ENCODE assay signal across 8 cellular contexts in the genomic region with DNA sequence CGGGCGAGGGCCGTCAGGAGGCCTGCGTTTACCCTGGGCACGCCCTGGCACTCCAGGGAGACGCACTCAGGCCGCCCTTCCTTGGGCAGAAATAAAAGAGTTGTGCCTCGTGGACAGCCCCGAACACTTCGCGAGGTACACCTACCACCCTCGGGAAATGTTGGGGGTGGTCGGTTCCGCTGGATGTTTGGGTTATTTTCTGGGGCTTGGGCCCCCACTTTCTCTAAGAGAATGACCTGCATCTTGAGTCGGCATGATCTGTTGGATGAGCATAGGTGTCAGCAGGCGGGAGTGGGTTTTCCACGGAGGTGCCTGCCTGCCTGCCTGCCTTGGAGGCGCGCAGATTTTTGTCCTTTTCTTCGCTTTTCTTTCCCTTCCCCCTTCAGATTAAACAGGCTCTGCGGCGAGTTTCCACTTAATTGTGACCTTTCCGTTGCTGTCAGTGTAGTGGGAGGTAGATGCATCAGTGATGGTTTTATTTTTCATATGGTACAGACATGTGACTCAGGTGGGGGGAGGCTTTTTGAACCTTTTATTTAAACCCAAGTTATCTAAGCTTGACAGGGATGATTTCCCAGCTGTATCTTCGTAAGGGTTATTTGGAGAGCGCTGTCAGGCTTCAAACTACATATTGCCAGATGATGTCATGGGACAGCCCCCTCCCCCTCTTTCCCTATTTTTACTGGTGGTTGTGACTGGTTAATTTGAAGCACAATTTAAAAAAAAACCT. TPM values are rescaled to one million over a fixed set of nuclear protein-coding genes. Genes with fewer than 3 reads are reported as not detected.
DNase-seq lines count a peak whose midpoint lies in the region; ATAC-seq and TF ChIP-seq lines count a peak whose summit lies in the region.

No MANE protein-coding gene starts in this region.

- H3K4me1 ChIP-seq in HUES48 (ENCODE audit: control insufficient read depth, insufficient read depth, low read length) (peaks cover 38% of the 10 kb centered on the region), muscle layer of duodenum (ENCODE audit: control insufficient read depth in 1 of 2, insufficient read depth in 2 of 2, low read length in 2 of 2) (peaks cover 0 to 11% of the 10 kb centered on the region in 2 donors), tibial nerve (peaks cover 0 to 50% (median 13%) of the 10 kb centered on the region in 4 donors)

- H3K27me3 ChIP-seq in HUES48 (ENCODE audit: control insufficient read depth, insufficient read depth, low read length) (no peaks in the 10 kb centered on the region; the same call in 1 of the 2 replicates), muscle layer of duodenum (ENCODE audit: low read depth, low read length) (no peaks in the 10 kb centered on the region), tibial nerve (no peaks in the 10 kb centered on the region)

- H3K9ac ChIP-seq in HUES48 (ENCODE audit: low read depth, low read length), result peak overlapping the region; percentile 97; the same call in 1 of the 2 replicates

- no peaks in the 10 kb centered on the region for H3K36me3 ChIP-seq in HUES48 (ENCODE audit: control insufficient read depth, insufficient read depth, low read length)
- H3K36me3 ChIP-seq in muscle layer of duodenum (ENCODE audit: control insufficient read depth in 1 of 2, insufficient read depth in 2 of 2, low read length in 2 of 2), result peaks cover 0 to 11% of the 10 kb centered on the region in 2 donors
- H3K36me3 ChIP-seq in tibial nerve, result no peaks in the 10 kb centered on the region

- H3K27me3 Mint-ChIP-seq in endothelial cell (ENCODE audit: unreplicated experiment), result peaks cover 7% of the 10 kb centered on the region

- DNase-seq in D341Med (ENCODE audit: low spot score) (peak; percentile 69), endothelial cell (ENCODE audit: low spot score) (no peak), tibial nerve (ENCODE audit: low spot score in 2 of 2) (peak in 1 of 2 donors; percentile 23), NCI-H1105 treated with DMSO at 0.1 percent for 48 hours (lab: John Stamatoyannopoulos, UW) (no peak)
- DNase-seq in activated CD4-positive, alpha-beta T cell treated with anti-CD3 and anti-CD28 coated beads for 4 hours, result peak; percentile 24 to 39

- no peak overlapping the region for H3K27ac ChIP-seq in HUES48 (ENCODE audit: low read depth, low read length)
- peak overlapping the region; percentile 80 for H3K27ac ChIP-seq in muscle layer of duodenum (ENCODE audit: low read length)
- H3K27ac ChIP-seq in tibial nerve, result peak overlapping the region; percentile 96 to 100 (median 98)

- H3K4me3 ChIP-seq in HUES48 (ENCODE audit: low read depth, low read length), result peak overlapping the region; percentile 96
- peak overlapping the region; percentile 82 for H3K4me3 ChIP-seq in muscle layer of duodenum (ENCODE audit: low read depth in 1 of 2, low read length in 2 of 2)
- H3K4me3 ChIP-seq in tibial nerve, result peak overlapping the region; percentile 67 to 83 (median 77)

- peak overlapping the region; percentile 89 for H3K27ac Mint-ChIP-seq in endothelial cell (ENCODE audit: unreplicated experiment)

- TF ChIP-seq CTCF in endothelial cell (IDR thresholded peaks at IDR 0.05; ENCODE audit: unreplicated experiment) (peak; percentile 4), tibial nerve (IDR thresholded peaks at IDR 0.05) (no peak)

- WGBS in tibial nerve, 2 donors, result 2 to 3% methylated on average over 14 to 23 of the region's 25 CpGs

- no peak for ATAC-seq in HG02588 (IDR thresholded peaks at IDR 0.05; ENCODE audit: unreplicated experiment)

- no peak for TF ChIP-seq POLR2A in tibial nerve (IDR thresholded peaks at IDR 0.05)

- H3K9me3 ChIP-seq in HUES48 (ENCODE audit: control insufficient read depth, insufficient read depth, low read length) (no peaks in the 10 kb centered on the region), muscle layer of duodenum (ENCODE audit: control insufficient read depth in 1 of 2, low read length in 2 of 2) (no peaks in the 10 kb centered on the region), tibial nerve (no peaks in the 10 kb centered on the region)

- no peak for TF ChIP-seq EP300 in tibial nerve (IDR thresholded peaks at IDR 0.05)

- H3K4me1 Mint-ChIP-seq in endothelial cell (ENCODE audit: unreplicated experiment), result peaks cover 23% of the 10 kb centered on the region

- peaks cover 6% of the 10 kb centered on the region for H3K36me3 Mint-ChIP-seq in endothelial cell (ENCODE audit: low read depth, unreplicated experiment)

- peak overlapping the region; percentile 89 for H3K4me3 Mint-ChIP-seq in endothelial cell (ENCODE audit: unreplicated experiment)

- no peaks in the 10 kb centered on the region for H3K9me3 Mint-ChIP-seq in endothelial cell (ENCODE audit: unreplicated experiment)

RNA-seq across cellular contexts. Expression of a gene that starts 0.7 kb away (rescaled TPM):
- 17.4 TPM for total RNA-seq in endothelial cell (ENCODE audit: unreplicated experiment)
- total RNA-seq in tibial nerve, result 10 to 100 TPM; 23.5 to 33.4 (median 26.1) TPM

Comparison
In these comparisons a context has a peak if more than half of its experiments do, and no peak if none do; other contexts are left out.
1. DNase-seq: peak in D341Med (single experiment) and activated CD4-positive, alpha-beta T cell treated with anti-CD3 and anti-CD28 coated beads for 4 hours (2 of 2); none in endothelial cell (single experiment) and NCI-H1105 treated with DMSO at 0.1 percent for 48 hours (single experiment).
2. Peak in every context shown above with its lines, with median percentiles within 50 percentile points of each other: H3K4me3 ChIP-seq.